ENCODE assay signal across 31 cellular contexts in genomic region chr21:41435728-41436127, GRCh38. TPM values are rescaled to one million over a fixed set of nuclear protein-coding genes. Genes with fewer than 3 reads are reported as not detected.
"Had no signal": no experiment of that assay in that cellular context is flagged by ENCODE, and none has a peak within 500 bp of the region (broad histone marks: within the 10 kb centered on the region; RNA-seq: fewer than 3 reads in every experiment).

No MANE protein-coding gene starts in this region.

- DNase-seq: activated B cell treated with CpG ODN at 0.5 μM for 24 hours; activated CD4-positive, alpha-beta T cell treated with anti-CD3 and anti-CD28 coated beads for 4 hours; activated CD8-positive, alpha-beta T cell treated with anti-CD3 and anti-CD28 coated beads for 36 hours; activated T-cell treated with anti-CD3 and anti-CD28 coated beads, Interleukin-2, amount 50 U/mL, for 1 hour; cerebellar nuclear complex; colonic mucosa; effector memory CD8-positive, alpha-beta T cell; erythroblast; hypothalamus; immature natural killer cell; kidney; left colon; mammary epithelial cell; naive B cell; pancreas; retina; sigmoid colon; small intestine; stimulated activated CD4-positive, alpha-beta T cell treated with anti-CD3 and anti-CD28 coated beads, Interleukin-4, amount 100 ng/mL, for 24 hours; T-cell; upper lobe of left lung had no signal

- H3K9me3 ChIP-seq: ascending aorta, colonic mucosa, pancreas, prostate gland, sigmoid colon, upper lobe of left lung had no signal

- H3K4me3 Mint-ChIP-seq: activated B cell treated with CpG ODN at 0.5 μM for 24 hours; activated CD8-positive, alpha-beta T cell treated with anti-CD3 and anti-CD28 coated beads for 36 hours; activated naive CD8-positive, alpha-beta T cell; brain; effector memory CD8-positive, alpha-beta T cell; immature natural killer cell; mesothelial cell of epicardium; naive B cell; stimulated activated effector memory CD8-positive, alpha-beta T cell treated with anti-CD3 and anti-CD28 coated beads, Interleukin-12 subunit alpha, Interleukin-12 subunit beta, amount 100 ng/mL, for 72 hours; stimulated activated naive CD8-positive, alpha-beta T cell treated with anti-CD3 and anti-CD28 coated beads, Interleukin-15, Interleukin-2, amounts not matched to agents 100 ng/mL and 50 ng/mL, for 24 hours; T-cell; T-helper 2 cell treated with Interferon-gamma antibody and Interleukin-4, amounts not matched to agents 5 μg/mL and 100 μg/mL, for 36 hours had no signal

- H3K36me3 ChIP-seq: cardiac muscle cell, colonic mucosa, prostate gland had no signal

- H3K27ac Mint-ChIP-seq: activated B cell treated with CpG ODN at 0.5 μM for 24 hours; brain; immature natural killer cell; mesothelial cell of epicardium; stimulated activated naive CD8-positive, alpha-beta T cell treated with anti-CD3 and anti-CD28 coated beads, Interleukin-15, Interleukin-2, amounts not matched to agents 100 ng/mL and 50 ng/mL, for 24 hours; T-helper 2 cell treated with Interferon-gamma antibody and Interleukin-4, amounts not matched to agents 5 μg/mL and 100 μg/mL, for 36 hours had no signal

- H3K4me1 ChIP-seq: ascending aorta, colonic mucosa, gastroesophageal sphincter, pancreas, prostate gland, sigmoid colon had no signal

- FAIRE-seq: kidney, pancreas, small intestine had no signal

- ATAC-seq: activated CD8-positive, alpha-beta T cell treated with anti-CD3 and anti-CD28 coated beads for 36 hours; effector memory CD8-positive, alpha-beta T cell; gastroesophageal sphincter; left colon; pancreas; stimulated activated effector memory CD8-positive, alpha-beta T cell treated with anti-CD3 and anti-CD28 coated beads, Interleukin-12 subunit alpha, Interleukin-12 subunit beta, amount 100 ng/mL, for 72 hours; T-cell had no signal

- H3K36me3 Mint-ChIP-seq: brain had no signal

- H3K4me1 Mint-ChIP-seq: brain; immature natural killer cell; mesothelial cell of epicardium; stimulated activated effector memory CD8-positive, alpha-beta T cell treated with anti-CD3 and anti-CD28 coated beads, Interleukin-12 subunit alpha, Interleukin-12 subunit beta, amount 100 ng/mL, for 72 hours had no signal

- H3K27ac ChIP-seq: ascending aorta, cardiac muscle cell, colonic mucosa, gastroesophageal sphincter, pancreas, prostate gland, sigmoid colon, upper lobe of left lung had no signal

- H3K4me3 ChIP-seq: ascending aorta, cardiac muscle cell, colonic mucosa, gastroesophageal sphincter, pancreas, prostate gland, sigmoid colon, upper lobe of left lung had no signal

- H3K27me3 ChIP-seq: ascending aorta, colonic mucosa, gastroesophageal sphincter, pancreas, sigmoid colon, upper lobe of left lung had no signal

- H3K27me3 Mint-ChIP-seq: activated B cell treated with CpG ODN at 0.5 μM for 24 hours; activated CD8-positive, alpha-beta T cell treated with anti-CD3 and anti-CD28 coated beads for 36 hours; activated naive CD8-positive, alpha-beta T cell; effector memory CD8-positive, alpha-beta T cell; naive B cell; stimulated activated naive CD8-positive, alpha-beta T cell treated with anti-CD3 and anti-CD28 coated beads, Interleukin-15, Interleukin-2, amounts not matched to agents 100 ng/mL and 50 ng/mL, for 24 hours; T-cell had no signal

- H3K9me3 Mint-ChIP-seq: effector memory CD8-positive, alpha-beta T cell; stimulated activated effector memory CD8-positive, alpha-beta T cell treated with anti-CD3 and anti-CD28 coated beads, Interleukin-12 subunit alpha, Interleukin-12 subunit beta, amount 100 ng/mL, for 72 hours; stimulated activated naive CD8-positive, alpha-beta T cell treated with anti-CD3 and anti-CD28 coated beads, Interleukin-15, Interleukin-2, amounts not matched to agents 100 ng/mL and 50 ng/mL, for 24 hours; T-cell had no signal

RNA-seq across cellular contexts. Expression of gene MX1, which starts 9.7 kb away (rescaled TPM):
- total RNA-seq: cardiac muscle cell had no signal
